ENCODE assay signal across 2 cellular contexts in genomic region chr19:34734601-34735103, GRCh38.
TF ChIP-seq lines count a peak whose summit lies in the region.

No MANE protein-coding gene starts in this region.

TF ChIP-seq in SK-N-SH, 30 proteins besides CTCF, POLR2A, EP300 and RAD21 (continued from another document):
- TF ChIP-seq, protein P1, sequence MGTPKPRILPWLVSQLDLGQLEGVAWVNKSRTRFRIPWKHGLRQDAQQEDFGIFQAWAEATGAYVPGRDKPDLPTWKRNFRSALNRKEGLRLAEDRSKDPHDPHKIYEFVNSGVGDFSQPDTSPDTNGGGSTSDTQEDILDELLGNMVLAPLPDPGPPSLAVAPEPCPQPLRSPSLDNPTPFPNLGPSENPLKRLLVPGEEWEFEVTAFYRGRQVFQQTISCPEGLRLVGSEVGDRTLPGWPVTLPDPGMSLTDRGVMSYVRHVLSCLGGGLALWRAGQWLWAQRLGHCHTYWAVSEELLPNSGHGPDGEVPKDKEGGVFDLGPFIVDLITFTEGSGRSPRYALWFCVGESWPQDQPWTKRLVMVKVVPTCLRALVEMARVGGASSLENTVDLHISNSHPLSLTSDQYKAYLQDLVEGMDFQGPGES (IDR thresholded peaks at IDR 0.05; ENCODE audit: low read depth, low read length), result no peak
- TF ChIP-seq GATA2 (CRISPR knock-in tag; IDR thresholded peaks at IDR 0.05) (no peak), CHD2 (IDR thresholded peaks at IDR 0.05; ENCODE audit: low read length, partially characterized antibody) (no peak), RFX5 (IDR thresholded peaks at IDR 0.05; ENCODE audit: low read length) (no peak), RCOR1 (IDR thresholded peaks at IDR 0.05; ENCODE audit: low read length) (no peak), MAX (IDR thresholded peaks at IDR 0.05; ENCODE audit: low read depth) (no peak), MXI1 (IDR thresholded peaks at IDR 0.05; ENCODE audit: low read depth, low read length) (no peak)
- TF ChIP-seq, protein P2, sequence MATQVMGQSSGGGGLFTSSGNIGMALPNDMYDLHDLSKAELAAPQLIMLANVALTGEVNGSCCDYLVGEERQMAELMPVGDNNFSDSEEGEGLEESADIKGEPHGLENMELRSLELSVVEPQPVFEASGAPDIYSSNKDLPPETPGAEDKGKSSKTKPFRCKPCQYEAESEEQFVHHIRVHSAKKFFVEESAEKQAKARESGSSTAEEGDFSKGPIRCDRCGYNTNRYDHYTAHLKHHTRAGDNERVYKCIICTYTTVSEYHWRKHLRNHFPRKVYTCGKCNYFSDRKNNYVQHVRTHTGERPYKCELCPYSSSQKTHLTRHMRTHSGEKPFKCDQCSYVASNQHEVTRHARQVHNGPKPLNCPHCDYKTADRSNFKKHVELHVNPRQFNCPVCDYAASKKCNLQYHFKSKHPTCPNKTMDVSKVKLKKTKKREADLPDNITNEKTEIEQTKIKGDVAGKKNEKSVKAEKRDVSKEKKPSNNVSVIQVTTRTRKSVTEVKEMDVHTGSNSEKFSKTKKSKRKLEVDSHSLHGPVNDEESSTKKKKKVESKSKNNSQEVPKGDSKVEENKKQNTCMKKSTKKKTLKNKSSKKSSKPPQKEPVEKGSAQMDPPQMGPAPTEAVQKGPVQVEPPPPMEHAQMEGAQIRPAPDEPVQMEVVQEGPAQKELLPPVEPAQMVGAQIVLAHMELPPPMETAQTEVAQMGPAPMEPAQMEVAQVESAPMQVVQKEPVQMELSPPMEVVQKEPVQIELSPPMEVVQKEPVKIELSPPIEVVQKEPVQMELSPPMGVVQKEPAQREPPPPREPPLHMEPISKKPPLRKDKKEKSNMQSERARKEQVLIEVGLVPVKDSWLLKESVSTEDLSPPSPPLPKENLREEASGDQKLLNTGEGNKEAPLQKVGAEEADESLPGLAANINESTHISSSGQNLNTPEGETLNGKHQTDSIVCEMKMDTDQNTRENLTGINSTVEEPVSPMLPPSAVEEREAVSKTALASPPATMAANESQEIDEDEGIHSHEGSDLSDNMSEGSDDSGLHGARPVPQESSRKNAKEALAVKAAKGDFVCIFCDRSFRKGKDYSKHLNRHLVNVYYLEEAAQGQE (IDR thresholded peaks at IDR 0.05; ENCODE audit: low read depth, low read length), result no peak
- TF ChIP-seq, protein P3, sequence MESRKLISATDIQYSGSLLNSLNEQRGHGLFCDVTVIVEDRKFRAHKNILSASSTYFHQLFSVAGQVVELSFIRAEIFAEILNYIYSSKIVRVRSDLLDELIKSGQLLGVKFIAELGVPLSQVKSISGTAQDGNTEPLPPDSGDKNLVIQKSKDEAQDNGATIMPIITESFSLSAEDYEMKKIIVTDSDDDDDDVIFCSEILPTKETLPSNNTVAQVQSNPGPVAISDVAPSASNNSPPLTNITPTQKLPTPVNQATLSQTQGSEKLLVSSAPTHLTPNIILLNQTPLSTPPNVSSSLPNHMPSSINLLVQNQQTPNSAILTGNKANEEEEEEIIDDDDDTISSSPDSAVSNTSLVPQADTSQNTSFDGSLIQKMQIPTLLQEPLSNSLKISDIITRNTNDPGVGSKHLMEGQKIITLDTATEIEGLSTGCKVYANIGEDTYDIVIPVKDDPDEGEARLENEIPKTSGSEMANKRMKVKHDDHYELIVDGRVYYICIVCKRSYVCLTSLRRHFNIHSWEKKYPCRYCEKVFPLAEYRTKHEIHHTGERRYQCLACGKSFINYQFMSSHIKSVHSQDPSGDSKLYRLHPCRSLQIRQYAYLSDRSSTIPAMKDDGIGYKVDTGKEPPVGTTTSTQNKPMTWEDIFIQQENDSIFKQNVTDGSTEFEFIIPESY (IDR thresholded peaks at IDR 0.05; ENCODE audit: borderline replicate concordance, low read depth), result no peak

TF ChIP-seq in SK-N-SH treated with all-trans-retinoic acid at 6 μM for 48 hours, 23 proteins besides CTCF, POLR2A, EP300 and RAD21 (continued from another document):
- TF ChIP-seq ESRRG (CRISPR knock-in tag; IDR thresholded peaks at IDR 0.05), result no peak
- TF ChIP-seq, protein P4, sequence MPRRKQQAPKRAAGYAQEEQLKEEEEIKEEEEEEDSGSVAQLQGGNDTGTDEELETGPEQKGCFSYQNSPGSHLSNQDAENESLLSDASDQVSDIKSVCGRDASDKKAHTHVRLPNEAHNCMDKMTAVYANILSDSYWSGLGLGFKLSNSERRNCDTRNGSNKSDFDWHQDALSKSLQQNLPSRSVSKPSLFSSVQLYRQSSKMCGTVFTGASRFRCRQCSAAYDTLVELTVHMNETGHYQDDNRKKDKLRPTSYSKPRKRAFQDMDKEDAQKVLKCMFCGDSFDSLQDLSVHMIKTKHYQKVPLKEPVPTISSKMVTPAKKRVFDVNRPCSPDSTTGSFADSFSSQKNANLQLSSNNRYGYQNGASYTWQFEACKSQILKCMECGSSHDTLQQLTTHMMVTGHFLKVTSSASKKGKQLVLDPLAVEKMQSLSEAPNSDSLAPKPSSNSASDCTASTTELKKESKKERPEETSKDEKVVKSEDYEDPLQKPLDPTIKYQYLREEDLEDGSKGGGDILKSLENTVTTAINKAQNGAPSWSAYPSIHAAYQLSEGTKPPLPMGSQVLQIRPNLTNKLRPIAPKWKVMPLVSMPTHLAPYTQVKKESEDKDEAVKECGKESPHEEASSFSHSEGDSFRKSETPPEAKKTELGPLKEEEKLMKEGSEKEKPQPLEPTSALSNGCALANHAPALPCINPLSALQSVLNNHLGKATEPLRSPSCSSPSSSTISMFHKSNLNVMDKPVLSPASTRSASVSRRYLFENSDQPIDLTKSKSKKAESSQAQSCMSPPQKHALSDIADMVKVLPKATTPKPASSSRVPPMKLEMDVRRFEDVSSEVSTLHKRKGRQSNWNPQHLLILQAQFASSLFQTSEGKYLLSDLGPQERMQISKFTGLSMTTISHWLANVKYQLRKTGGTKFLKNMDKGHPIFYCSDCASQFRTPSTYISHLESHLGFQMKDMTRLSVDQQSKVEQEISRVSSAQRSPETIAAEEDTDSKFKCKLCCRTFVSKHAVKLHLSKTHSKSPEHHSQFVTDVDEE (CRISPR knock-in tag; IDR thresholded peaks at IDR 0.05), result no peak
- no peak for TF ChIP-seq BACH2 (CRISPR knock-in tag; IDR thresholded peaks at IDR 0.05; ENCODE audit: borderline replicate concordance)
- TF ChIP-seq ZFP30 (CRISPR knock-in tag; IDR thresholded peaks at IDR 0.05), result no peak
- TF ChIP-seq TOX (CRISPR knock-in tag; IDR thresholded peaks at IDR 0.05; ENCODE audit: borderline replicate concordance), result no peak
- no peak for TF ChIP-seq ZNF8 (CRISPR knock-in tag; IDR thresholded peaks at IDR 0.05)
